Comparison of ENCODE assay signal across 1 cellular context in the genomic region with DNA sequence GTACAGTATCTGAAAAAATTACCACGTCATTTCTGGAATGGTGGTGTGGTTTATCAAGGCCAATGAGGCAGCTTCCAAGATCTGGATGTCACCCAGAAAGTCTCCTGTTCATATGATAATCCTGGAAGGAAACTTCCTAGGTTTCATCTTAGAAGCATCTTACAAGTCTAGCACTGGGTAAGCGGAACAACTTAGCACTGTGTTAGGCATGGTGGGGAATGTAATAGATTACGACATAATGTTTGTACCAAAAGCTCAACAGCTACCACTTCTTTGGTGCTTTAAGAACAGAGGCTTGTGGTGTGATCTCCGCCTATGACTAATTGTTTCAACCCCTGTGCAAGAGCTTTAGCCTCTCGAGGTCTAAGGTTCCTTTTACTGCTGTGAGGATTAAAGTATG.
TF ChIP-seq lines count a peak whose summit lies in the region.

No MANE protein-coding gene starts in this region.

TF ChIP-seq in GM12878, 131 proteins besides CTCF, POLR2A, EP300 and RAD21 (continued from another document):
- TF ChIP-seq, protein P1, sequence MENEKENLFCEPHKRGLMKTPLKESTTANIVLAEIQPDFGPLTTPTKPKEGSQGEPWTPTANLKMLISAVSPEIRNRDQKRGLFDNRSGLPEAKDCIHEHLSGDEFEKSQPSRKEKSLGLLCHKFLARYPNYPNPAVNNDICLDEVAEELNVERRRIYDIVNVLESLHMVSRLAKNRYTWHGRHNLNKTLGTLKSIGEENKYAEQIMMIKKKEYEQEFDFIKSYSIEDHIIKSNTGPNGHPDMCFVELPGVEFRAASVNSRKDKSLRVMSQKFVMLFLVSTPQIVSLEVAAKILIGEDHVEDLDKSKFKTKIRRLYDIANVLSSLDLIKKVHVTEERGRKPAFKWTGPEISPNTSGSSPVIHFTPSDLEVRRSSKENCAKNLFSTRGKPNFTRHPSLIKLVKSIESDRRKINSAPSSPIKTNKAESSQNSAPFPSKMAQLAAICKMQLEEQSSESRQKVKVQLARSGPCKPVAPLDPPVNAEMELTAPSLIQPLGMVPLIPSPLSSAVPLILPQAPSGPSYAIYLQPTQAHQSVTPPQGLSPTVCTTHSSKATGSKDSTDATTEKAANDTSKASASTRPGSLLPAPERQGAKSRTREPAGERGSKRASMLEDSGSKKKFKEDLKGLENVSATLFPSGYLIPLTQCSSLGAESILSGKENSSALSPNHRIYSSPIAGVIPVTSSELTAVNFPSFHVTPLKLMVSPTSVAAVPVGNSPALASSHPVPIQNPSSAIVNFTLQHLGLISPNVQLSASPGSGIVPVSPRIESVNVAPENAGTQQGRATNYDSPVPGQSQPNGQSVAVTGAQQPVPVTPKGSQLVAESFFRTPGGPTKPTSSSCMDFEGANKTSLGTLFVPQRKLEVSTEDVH (IDR thresholded peaks at IDR 0.05; ENCODE audit: low read depth, partially characterized antibody) = no peak
- TF ChIP-seq, protein P2, sequence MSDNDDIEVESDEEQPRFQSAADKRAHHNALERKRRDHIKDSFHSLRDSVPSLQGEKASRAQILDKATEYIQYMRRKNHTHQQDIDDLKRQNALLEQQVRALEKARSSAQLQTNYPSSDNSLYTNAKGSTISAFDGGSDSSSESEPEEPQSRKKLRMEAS (IDR thresholded peaks at IDR 0.05; ENCODE audit: low read depth, low read length) = no peak
- TF ChIP-seq NR2C1 (IDR thresholded peaks at IDR 0.05) (no peak), TAF1 (IDR thresholded peaks at IDR 0.05; ENCODE audit: borderline replicate concordance, low read depth, low read length) (no peak), MEF2A (IDR thresholded peaks at IDR 0.05; ENCODE audit: insufficient read depth, low read depth, low read length) (no peak), NFYA (IDR thresholded peaks at IDR 0.05; ENCODE audit: borderline replicate concordance, low read depth, low read length) (no peak), SREBF2 (IDR thresholded peaks at IDR 0.05; ENCODE audit: low read length) (no peak), ETV6 (conservative IDR thresholded peaks at IDR 0.05 in 1 of 2, IDR thresholded peaks at IDR 0.05 in 1 of 2; ENCODE audit: borderline replicate concordance in 1 of 2, low read depth in 1 of 2) (no peak), EZH2 (IDR thresholded peaks at IDR 0.05; ENCODE audit: borderline replicate concordance, control insufficient read depth, low read depth, low read length) (no peak), POLR2AphosphoS5 (IDR thresholded peaks at IDR 0.05; ENCODE audit: low read length) (no peak)
- TF ChIP-seq, protein P3, sequence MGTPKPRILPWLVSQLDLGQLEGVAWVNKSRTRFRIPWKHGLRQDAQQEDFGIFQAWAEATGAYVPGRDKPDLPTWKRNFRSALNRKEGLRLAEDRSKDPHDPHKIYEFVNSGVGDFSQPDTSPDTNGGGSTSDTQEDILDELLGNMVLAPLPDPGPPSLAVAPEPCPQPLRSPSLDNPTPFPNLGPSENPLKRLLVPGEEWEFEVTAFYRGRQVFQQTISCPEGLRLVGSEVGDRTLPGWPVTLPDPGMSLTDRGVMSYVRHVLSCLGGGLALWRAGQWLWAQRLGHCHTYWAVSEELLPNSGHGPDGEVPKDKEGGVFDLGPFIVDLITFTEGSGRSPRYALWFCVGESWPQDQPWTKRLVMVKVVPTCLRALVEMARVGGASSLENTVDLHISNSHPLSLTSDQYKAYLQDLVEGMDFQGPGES (IDR thresholded peaks at IDR 0.05) = no peak
- TF ChIP-seq, protein P4, sequence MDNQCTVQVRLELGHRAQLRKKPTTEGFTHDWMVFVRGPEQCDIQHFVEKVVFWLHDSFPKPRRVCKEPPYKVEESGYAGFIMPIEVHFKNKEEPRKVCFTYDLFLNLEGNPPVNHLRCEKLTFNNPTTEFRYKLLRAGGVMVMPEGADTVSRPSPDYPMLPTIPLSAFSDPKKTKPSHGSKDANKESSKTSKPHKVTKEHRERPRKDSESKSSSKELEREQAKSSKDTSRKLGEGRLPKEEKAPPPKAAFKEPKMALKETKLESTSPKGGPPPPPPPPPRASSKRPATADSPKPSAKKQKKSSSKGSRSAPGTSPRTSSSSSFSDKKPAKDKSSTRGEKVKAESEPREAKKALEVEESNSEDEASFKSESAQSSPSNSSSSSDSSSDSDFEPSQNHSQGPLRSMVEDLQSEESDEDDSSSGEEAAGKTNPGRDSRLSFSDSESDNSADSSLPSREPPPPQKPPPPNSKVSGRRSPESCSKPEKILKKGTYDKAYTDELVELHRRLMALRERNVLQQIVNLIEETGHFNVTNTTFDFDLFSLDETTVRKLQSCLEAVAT (IDR thresholded peaks at IDR 0.05) = no peak
- TF ChIP-seq, protein P5, sequence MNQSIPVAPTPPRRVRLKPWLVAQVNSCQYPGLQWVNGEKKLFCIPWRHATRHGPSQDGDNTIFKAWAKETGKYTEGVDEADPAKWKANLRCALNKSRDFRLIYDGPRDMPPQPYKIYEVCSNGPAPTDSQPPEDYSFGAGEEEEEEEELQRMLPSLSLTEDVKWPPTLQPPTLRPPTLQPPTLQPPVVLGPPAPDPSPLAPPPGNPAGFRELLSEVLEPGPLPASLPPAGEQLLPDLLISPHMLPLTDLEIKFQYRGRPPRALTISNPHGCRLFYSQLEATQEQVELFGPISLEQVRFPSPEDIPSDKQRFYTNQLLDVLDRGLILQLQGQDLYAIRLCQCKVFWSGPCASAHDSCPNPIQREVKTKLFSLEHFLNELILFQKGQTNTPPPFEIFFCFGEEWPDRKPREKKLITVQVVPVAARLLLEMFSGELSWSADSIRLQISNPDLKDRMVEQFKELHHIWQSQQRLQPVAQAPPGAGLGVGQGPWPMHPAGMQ (IDR thresholded peaks at IDR 0.05; ENCODE audit: borderline replicate concordance) = no peak
- TF ChIP-seq, protein P6, sequence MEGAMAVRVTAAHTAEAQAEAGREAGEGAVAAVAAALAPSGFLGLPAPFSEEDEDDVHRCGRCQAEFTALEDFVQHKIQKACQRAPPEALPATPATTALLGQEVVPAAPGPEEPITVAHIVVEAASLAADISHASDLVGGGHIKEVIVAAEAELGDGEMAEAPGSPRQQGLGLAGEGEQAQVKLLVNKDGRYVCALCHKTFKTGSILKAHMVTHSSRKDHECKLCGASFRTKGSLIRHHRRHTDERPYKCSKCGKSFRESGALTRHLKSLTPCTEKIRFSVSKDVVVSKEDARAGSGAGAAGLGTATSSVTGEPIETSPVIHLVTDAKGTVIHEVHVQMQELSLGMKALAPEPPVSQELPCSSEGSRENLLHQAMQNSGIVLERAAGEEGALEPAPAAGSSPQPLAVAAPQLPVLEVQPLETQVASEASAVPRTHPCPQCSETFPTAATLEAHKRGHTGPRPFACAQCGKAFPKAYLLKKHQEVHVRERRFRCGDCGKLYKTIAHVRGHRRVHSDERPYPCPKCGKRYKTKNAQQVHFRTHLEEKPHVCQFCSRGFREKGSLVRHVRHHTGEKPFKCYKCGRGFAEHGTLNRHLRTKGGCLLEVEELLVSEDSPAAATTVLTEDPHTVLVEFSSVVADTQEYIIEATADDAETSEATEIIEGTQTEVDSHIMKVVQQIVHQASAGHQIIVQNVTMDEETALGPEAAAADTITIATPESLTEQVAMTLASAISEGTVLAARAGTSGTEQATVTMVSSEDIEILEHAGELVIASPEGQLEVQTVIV (IDR thresholded peaks at IDR 0.05; ENCODE audit: borderline replicate concordance, partially characterized antibody) = no peak
- TF ChIP-seq, protein P7, sequence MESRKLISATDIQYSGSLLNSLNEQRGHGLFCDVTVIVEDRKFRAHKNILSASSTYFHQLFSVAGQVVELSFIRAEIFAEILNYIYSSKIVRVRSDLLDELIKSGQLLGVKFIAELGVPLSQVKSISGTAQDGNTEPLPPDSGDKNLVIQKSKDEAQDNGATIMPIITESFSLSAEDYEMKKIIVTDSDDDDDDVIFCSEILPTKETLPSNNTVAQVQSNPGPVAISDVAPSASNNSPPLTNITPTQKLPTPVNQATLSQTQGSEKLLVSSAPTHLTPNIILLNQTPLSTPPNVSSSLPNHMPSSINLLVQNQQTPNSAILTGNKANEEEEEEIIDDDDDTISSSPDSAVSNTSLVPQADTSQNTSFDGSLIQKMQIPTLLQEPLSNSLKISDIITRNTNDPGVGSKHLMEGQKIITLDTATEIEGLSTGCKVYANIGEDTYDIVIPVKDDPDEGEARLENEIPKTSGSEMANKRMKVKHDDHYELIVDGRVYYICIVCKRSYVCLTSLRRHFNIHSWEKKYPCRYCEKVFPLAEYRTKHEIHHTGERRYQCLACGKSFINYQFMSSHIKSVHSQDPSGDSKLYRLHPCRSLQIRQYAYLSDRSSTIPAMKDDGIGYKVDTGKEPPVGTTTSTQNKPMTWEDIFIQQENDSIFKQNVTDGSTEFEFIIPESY (IDR thresholded peaks at IDR 0.05) = no peak
